Comparison of ENCODE assay signal across 1 cellular context in genomic region chr3:65960087-65960486, GRCh38.
TF ChIP-seq lines count a peak whose summit lies in the region.

No MANE protein-coding gene starts in this region.

TF ChIP-seq in GM23338, 12 proteins besides CTCF, POLR2A, EP300 and RAD21:
- TF ChIP-seq, protein P1, sequence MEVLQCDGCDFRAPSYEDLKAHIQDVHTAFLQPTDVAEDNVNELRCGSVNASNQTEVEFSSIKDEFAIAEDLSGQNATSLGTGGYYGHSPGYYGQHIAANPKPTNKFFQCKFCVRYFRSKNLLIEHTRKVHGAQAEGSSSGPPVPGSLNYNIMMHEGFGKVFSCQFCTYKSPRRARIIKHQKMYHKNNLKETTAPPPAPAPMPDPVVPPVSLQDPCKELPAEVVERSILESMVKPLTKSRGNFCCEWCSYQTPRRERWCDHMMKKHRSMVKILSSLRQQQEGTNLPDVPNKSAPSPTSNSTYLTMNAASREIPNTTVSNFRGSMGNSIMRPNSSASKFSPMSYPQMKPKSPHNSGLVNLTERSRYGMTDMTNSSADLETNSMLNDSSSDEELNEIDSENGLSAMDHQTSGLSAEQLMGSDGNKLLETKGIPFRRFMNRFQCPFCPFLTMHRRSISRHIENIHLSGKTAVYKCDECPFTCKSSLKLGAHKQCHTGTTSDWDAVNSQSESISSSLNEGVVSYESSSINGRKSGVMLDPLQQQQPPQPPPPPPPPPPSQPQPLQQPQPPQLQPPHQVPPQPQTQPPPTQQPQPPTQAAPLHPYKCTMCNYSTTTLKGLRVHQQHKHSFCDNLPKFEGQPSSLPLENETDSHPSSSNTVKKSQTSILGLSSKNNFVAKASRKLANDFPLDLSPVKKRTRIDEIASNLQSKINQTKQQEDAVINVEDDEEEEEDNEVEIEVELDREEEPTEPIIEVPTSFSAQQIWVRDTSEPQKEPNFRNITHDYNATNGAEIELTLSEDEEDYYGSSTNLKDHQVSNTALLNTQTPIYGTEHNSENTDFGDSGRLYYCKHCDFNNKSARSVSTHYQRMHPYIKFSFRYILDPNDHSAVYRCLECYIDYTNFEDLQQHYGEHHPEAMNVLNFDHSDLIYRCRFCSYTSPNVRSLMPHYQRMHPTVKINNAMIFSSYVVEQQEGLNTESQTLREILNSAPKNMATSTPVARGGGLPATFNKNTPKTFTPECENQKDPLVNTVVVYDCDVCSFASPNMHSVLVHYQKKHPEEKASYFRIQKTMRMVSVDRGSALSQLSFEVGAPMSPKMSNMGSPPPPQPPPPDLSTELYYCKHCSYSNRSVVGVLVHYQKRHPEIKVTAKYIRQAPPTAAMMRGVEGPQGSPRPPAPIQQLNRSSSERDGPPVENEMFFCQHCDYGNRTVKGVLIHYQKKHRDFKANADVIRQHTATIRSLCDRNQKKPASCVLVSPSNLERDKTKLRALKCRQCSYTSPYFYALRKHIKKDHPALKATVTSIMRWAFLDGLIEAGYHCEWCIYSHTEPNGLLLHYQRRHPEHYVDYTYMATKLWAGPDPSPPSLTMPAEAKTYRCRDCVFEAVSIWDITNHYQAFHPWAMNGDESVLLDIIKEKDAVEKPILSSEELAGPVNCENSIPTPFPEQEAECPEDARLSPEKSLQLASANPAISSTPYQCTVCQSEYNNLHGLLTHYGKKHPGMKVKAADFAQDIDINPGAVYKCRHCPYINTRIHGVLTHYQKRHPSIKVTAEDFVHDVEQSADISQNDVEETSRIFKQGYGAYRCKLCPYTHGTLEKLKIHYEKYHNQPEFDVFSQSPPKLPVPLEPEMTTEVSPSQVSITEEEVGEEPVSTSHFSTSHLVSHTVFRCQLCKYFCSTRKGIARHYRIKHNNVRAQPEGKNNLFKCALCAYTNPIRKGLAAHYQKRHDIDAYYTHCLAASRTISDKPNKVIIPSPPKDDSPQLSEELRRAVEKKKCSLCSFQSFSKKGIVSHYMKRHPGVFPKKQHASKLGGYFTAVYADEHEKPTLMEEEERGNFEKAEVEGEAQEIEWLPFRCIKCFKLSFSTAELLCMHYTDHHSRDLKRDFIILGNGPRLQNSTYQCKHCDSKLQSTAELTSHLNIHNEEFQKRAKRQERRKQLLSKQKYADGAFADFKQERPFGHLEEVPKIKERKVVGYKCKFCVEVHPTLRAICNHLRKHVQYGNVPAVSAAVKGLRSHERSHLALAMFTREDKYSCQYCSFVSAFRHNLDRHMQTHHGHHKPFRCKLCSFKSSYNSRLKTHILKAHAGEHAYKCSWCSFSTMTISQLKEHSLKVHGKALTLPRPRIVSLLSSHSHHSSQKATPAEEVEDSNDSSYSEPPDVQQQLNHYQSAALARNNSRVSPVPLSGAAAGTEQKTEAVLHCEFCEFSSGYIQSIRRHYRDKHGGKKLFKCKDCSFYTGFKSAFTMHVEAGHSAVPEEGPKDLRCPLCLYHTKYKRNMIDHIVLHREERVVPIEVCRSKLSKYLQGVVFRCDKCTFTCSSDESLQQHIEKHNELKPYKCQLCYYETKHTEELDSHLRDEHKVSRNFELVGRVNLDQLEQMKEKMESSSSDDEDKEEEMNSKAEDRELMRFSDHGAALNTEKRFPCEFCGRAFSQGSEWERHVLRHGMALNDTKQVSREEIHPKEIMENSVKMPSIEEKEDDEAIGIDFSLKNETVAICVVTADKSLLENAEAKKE (CRISPR knock-in tag; IDR thresholded peaks at IDR 0.05) = no peak
- TF ChIP-seq, protein P2, sequence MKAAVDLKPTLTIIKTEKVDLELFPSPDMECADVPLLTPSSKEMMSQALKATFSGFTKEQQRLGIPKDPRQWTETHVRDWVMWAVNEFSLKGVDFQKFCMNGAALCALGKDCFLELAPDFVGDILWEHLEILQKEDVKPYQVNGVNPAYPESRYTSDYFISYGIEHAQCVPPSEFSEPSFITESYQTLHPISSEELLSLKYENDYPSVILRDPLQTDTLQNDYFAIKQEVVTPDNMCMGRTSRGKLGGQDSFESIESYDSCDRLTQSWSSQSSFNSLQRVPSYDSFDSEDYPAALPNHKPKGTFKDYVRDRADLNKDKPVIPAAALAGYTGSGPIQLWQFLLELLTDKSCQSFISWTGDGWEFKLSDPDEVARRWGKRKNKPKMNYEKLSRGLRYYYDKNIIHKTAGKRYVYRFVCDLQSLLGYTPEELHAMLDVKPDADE (IDR thresholded peaks at IDR 0.05) = no peak
- TF ChIP-seq ZNF331 (CRISPR knock-in tag; IDR thresholded peaks at IDR 0.05; ENCODE audit: low read depth) (no peak), JUNB (IDR thresholded peaks at IDR 0.05; ENCODE audit: unreplicated experiment) (no peak), CREB1 (CRISPR knock-in tag; IDR thresholded peaks at IDR 0.05; ENCODE audit: low read depth) (no peak), STAT1 (IDR thresholded peaks at IDR 0.05; ENCODE audit: unreplicated experiment) (no peak), POLR2AphosphoS5 (IDR thresholded peaks at IDR 0.05; ENCODE audit: low read depth) (no peak), EZH2phosphoT487 (IDR thresholded peaks at IDR 0.05; ENCODE audit: unreplicated experiment) (no peak), EZH2 (IDR thresholded peaks at IDR 0.05; ENCODE audit: low read depth, unreplicated experiment) (no peak), NANOG (IDR thresholded peaks at IDR 0.05; ENCODE audit: borderline replicate concordance) (no peak), ZNF114 (CRISPR knock-in tag; IDR thresholded peaks at IDR 0.05) (no peak)
- TF ChIP-seq, protein P3, sequence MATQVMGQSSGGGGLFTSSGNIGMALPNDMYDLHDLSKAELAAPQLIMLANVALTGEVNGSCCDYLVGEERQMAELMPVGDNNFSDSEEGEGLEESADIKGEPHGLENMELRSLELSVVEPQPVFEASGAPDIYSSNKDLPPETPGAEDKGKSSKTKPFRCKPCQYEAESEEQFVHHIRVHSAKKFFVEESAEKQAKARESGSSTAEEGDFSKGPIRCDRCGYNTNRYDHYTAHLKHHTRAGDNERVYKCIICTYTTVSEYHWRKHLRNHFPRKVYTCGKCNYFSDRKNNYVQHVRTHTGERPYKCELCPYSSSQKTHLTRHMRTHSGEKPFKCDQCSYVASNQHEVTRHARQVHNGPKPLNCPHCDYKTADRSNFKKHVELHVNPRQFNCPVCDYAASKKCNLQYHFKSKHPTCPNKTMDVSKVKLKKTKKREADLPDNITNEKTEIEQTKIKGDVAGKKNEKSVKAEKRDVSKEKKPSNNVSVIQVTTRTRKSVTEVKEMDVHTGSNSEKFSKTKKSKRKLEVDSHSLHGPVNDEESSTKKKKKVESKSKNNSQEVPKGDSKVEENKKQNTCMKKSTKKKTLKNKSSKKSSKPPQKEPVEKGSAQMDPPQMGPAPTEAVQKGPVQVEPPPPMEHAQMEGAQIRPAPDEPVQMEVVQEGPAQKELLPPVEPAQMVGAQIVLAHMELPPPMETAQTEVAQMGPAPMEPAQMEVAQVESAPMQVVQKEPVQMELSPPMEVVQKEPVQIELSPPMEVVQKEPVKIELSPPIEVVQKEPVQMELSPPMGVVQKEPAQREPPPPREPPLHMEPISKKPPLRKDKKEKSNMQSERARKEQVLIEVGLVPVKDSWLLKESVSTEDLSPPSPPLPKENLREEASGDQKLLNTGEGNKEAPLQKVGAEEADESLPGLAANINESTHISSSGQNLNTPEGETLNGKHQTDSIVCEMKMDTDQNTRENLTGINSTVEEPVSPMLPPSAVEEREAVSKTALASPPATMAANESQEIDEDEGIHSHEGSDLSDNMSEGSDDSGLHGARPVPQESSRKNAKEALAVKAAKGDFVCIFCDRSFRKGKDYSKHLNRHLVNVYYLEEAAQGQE (IDR thresholded peaks at IDR 0.05; ENCODE audit: unreplicated experiment) = no peak
